Comparison of ENCODE assay signal across 18 cellular contexts in genomic region chr13:95235199-95235726, GRCh38.
A peak's percentile ranks its signal among the peaks of the same experiment; 100 is the strongest.
DNase-seq lines count a peak whose midpoint lies in the region; ATAC-seq and TF ChIP-seq lines count a peak whose summit lies in the region.
"Had no signal": no experiment of that assay in that cellular context is flagged by ENCODE, and none has a peak within 500 bp of the region (broad histone marks: within the 10 kb centered on the region; RNA-seq: fewer than 3 reads in every experiment).

No MANE protein-coding gene starts in this region.

- H3K36me3 ChIP-seq in left lung, result no peaks in the 10 kb centered on the region
- H3K36me3 ChIP-seq: transverse colon had no signal

- H3K27me3 ChIP-seq in left lung, result no peaks in the 10 kb centered on the region
- H3K27me3 ChIP-seq: transverse colon had no signal

- H3K27ac Mint-ChIP-seq in stimulated activated memory B cell treated with anti-CD40 and anti-IgM and Interleukin-4, amounts not matched to agents 10 μg/mL and 1 μg/mL and 100 μg/mL, for 72 hours, result peak overlapping the region; percentile 52

- peaks cover 0 to 5% of the 10 kb centered on the region in 2 donors for H3K4me1 ChIP-seq in left lung
- H3K4me1 ChIP-seq: Caco-2 had no signal

- H3K27me3 Mint-ChIP-seq in stimulated activated memory B cell treated with anti-CD40 and anti-IgM and Interleukin-4, amounts not matched to agents 10 μg/mL and 1 μg/mL and 100 μg/mL, for 72 hours, result no peaks in the 10 kb centered on the region
- H3K27me3 Mint-ChIP-seq: stimulated activated naive CD8-positive, alpha-beta T cell treated with anti-CD3 and anti-CD28 coated beads, Interleukin-15, Interleukin-2, amounts not matched to agents 100 ng/mL and 50 ng/mL, for 24 hours had no signal

- peaks cover 49% of the 10 kb centered on the region for H3K4me1 Mint-ChIP-seq in stimulated activated memory B cell treated with anti-CD40 and anti-IgM and Interleukin-4, amounts not matched to agents 10 μg/mL and 1 μg/mL and 100 μg/mL, for 72 hours

- no peaks in the 10 kb centered on the region for H3K9me3 ChIP-seq in left lung
- H3K9me3 ChIP-seq: Caco-2, transverse colon had no signal

- DNase-seq in HCEC 1CT (peak; percentile 1), RPMI8226 (peak; percentile 7), left lung (peak in 1 of 2 donors; percentile 49), NCI-H774 (lab: John Stamatoyannopoulos, UW) (no peak), retina (no peak)
- DNase-seq in stimulated activated naive CD4-positive, alpha-beta T cell (lab: John Stamatoyannopoulos, UW), result no peak
- DNase-seq: activated naive CD4-positive, alpha-beta T cell treated with Interleukin-2 at 50 U/mL for 16 hours; Caco-2; effector memory CD4-positive, alpha-beta T cell; EL; NCI-H1930; occipital lobe; transverse colon had no signal

- H3K4me3 ChIP-seq in left lung, result no peak overlapping the region
- H3K4me3 ChIP-seq: transverse colon had no signal

- ATAC-seq in left lung (peak; percentile 61), GM18517 (IDR thresholded peaks at IDR 0.05; ENCODE audit: unreplicated experiment) (no peak)
- ATAC-seq in stimulated activated memory B cell treated with anti-CD40 and anti-IgM and Interleukin-4, amounts not matched to agents 10 μg/mL and 1 μg/mL and 100 μg/mL, for 72 hours, result no peak
- ATAC-seq: Right ventricle myocardium inferior had no signal

- H3K27ac ChIP-seq in left lung, result peak overlapping the region in 1 of 2 donors; percentile 38
- H3K27ac ChIP-seq: HL-60 had no signal

- peaks cover 25% of the 10 kb centered on the region for H3K36me3 Mint-ChIP-seq in stimulated activated memory B cell treated with anti-CD40 and anti-IgM and Interleukin-4, amounts not matched to agents 10 μg/mL and 1 μg/mL and 100 μg/mL, for 72 hours

- no peak overlapping the region for H3K4me3 Mint-ChIP-seq in stimulated activated memory B cell treated with anti-CD40 and anti-IgM and Interleukin-4, amounts not matched to agents 10 μg/mL and 1 μg/mL and 100 μg/mL, for 72 hours
- H3K4me3 Mint-ChIP-seq: stimulated activated naive CD8-positive, alpha-beta T cell treated with anti-CD3 and anti-CD28 coated beads, Interleukin-15, Interleukin-2, amounts not matched to agents 100 ng/mL and 50 ng/mL, for 24 hours had no signal

- no peak for TF ChIP-seq CTCF in left lung (IDR thresholded peaks at IDR 0.05)

- H3K9me3 Mint-ChIP-seq in stimulated activated memory B cell treated with anti-CD40 and anti-IgM and Interleukin-4, amounts not matched to agents 10 μg/mL and 1 μg/mL and 100 μg/mL, for 72 hours, result no peaks in the 10 kb centered on the region
- H3K9me3 Mint-ChIP-seq: stimulated activated naive CD8-positive, alpha-beta T cell treated with anti-CD3 and anti-CD28 coated beads, Interleukin-15, Interleukin-2, amounts not matched to agents 100 ng/mL and 50 ng/mL, for 24 hours had no signal

- intact Hi-C loops in left lung (cut with DNase I), result no loop called here

Comparison
In these comparisons a context has a peak if more than half of its experiments do, and no peak if none do; other contexts are left out.
1. DNase-seq: peak in HCEC 1CT (single experiment) and RPMI8226 (single experiment); none in NCI-H774 (single experiment), retina (single experiment) and stimulated activated naive CD4-positive, alpha-beta T cell (0 of 6).